In genomic region chr7:100217934-100218333, GRCh38 we compare ENCODE assay signal across 6 cellular contexts. TPM values are rescaled to one million over a fixed set of nuclear protein-coding genes. Genes with fewer than 3 reads are reported as not detected.
DNase-seq lines count a peak whose midpoint lies in the region; ATAC-seq and TF ChIP-seq lines count a peak whose summit lies in the region.
"Not testable (repeated sequence)": the region's sequence is repeated elsewhere in the genome, so short reads cannot be mapped to it uniquely, and the experiment has no call there.

No MANE protein-coding gene starts in this region.

- peak overlapping the region in 1 of 4 donors; percentile 95 for H3K27ac ChIP-seq in Peyer's patch
- H3K27ac ChIP-seq in right cardiac atrium (ENCODE audit: low read length) = not testable (repeated sequence)

- not testable (repeated sequence) for H3K4me3 ChIP-seq in Peyer's patch; right cardiac atrium (ENCODE audit: low read length)

- peaks cover 0 to 12% (median 3%) of the 10 kb centered on the region in 4 donors for H3K4me1 ChIP-seq in Peyer's patch
- not testable (repeated sequence) for H3K4me1 ChIP-seq in right cardiac atrium (ENCODE audit: control insufficient read depth, insufficient read depth, low read length)

- ATAC-seq in HG03378 (IDR thresholded peaks at IDR 0.05; ENCODE audit: unreplicated experiment) (peak; percentile 27), right cardiac atrium (peak in 1 of 2 donors; percentile 51)

- TF ChIP-seq CTCF in Peyer's patch (IDR thresholded peaks at IDR 0.05) = peak in 3 of 6 experiments; percentile 41 to 53 (median 44)

- H3K36me3 ChIP-seq in Peyer's patch = not testable (repeated sequence)

- not testable (repeated sequence) for H3K27me3 ChIP-seq in Peyer's patch; right cardiac atrium (ENCODE audit: control insufficient read depth, insufficient read depth)

- H3K9me3 ChIP-seq in Peyer's patch; right cardiac atrium (ENCODE audit: control insufficient read depth, low read length): not testable (repeated sequence)

- not testable (repeated sequence) for TF ChIP-seq POLR2A in Peyer's patch (IDR thresholded peaks at IDR 0.05)

- intact Hi-C loops in right cardiac atrium (cut with DNase I) = loop anchor here in 1 of 4 donors (5.0 kb wide), 1 partner anchor 86 kb away; no protein-coding TSS in a partner anchor

- peak; percentile 62 for DNase-seq in ELR (ENCODE audit: low read depth)
- peak in 2 of 3 donors; percentile 93 to 96 for DNase-seq in Peyer's patch
- peak; percentile 87 for DNase-seq in activated naive CD4-positive, alpha-beta T cell treated with Interleukin-2 at 50 U/mL for 16 hours
- DNase-seq in right cardiac atrium = peak; percentile 83 to 95 (median 93)
- DNase-seq in stimulated activated CD4-positive, alpha-beta T cell treated with anti-CD3 and anti-CD28 coated beads, TNF-alpha, amount 100 ng/mL, for 48 hours (ENCODE audit: low read depth in 3 of 3) = peak in 2 of 3 donors; percentile 74

- 0% methylated on average over 2 of the region's 5 CpGs for WGBS in right cardiac atrium

RNA-seq across cellular contexts. Expression of gene PVRIG, which starts 1.8 kb away (rescaled TPM):
- total RNA-seq in Peyer's patch = 1 to 10 TPM; 3.7 to 8.3 (median 5.1) TPM
- not detected for total RNA-seq in right cardiac atrium
- polyA plus RNA-seq in right cardiac atrium = 0.07 TPM

RNA-seq across cellular contexts. Expression of gene STAG3, which starts 40.2 kb away (rescaled TPM):
- total RNA-seq in Peyer's patch (10 to 100 TPM in 1 of 4 donors, 1 to 10 TPM in 2, not detected in 1; 2.1 to 62.7 (median 3.5) TPM), right cardiac atrium (1 to 10 TPM in 1 of 4 donors, under 1 TPM in 2, not detected in 1; 0.64 to 1.1 (median 0.91) TPM)
- 0.41 TPM for polyA plus RNA-seq in right cardiac atrium

RNA-seq across cellular contexts. Expression of gene GPC2, which starts 40.8 kb away (rescaled TPM):
- total RNA-seq in Peyer's patch (10 to 100 TPM in 1 of 4 donors, 1 to 10 TPM in 2, not detected in 1; 3.8 to 16.5 (median 6.7) TPM), right cardiac atrium (under 1 TPM; 0.09 to 0.78 (median 0.29) TPM)
- polyA plus RNA-seq in right cardiac atrium = 0.38 TPM

RNA-seq across cellular contexts. Expression of gene GAL3ST4, which starts 49.5 kb away (rescaled TPM):
- total RNA-seq in Peyer's patch = 1 to 10 TPM in 2 of 4 donors, under 1 TPM in 1, not detected in 1; 0.53 to 4.1 (median 2.1) TPM
- 1 to 10 TPM; 2.0 to 3.5 (median 2.3) TPM for total RNA-seq in right cardiac atrium
- polyA plus RNA-seq in right cardiac atrium = 1.7 TPM

RNA-seq across cellular contexts. Expression of gene TRAPPC14, which starts 59.4 kb away (rescaled TPM):
- total RNA-seq in Peyer's patch = 100 to 1,000 TPM in 1 of 4 donors, 10 to 100 TPM in 3; 57.6 to 123 (median 69.8) TPM
- total RNA-seq in right cardiac atrium = 10 to 100 TPM in 2 of 4 donors, 1 to 10 TPM in 2; 7.2 to 11.5 (median 9.7) TPM
- 7.7 TPM for polyA plus RNA-seq in right cardiac atrium
